Comparison of ENCODE assay signal across 24 cellular contexts in the genomic region with DNA sequence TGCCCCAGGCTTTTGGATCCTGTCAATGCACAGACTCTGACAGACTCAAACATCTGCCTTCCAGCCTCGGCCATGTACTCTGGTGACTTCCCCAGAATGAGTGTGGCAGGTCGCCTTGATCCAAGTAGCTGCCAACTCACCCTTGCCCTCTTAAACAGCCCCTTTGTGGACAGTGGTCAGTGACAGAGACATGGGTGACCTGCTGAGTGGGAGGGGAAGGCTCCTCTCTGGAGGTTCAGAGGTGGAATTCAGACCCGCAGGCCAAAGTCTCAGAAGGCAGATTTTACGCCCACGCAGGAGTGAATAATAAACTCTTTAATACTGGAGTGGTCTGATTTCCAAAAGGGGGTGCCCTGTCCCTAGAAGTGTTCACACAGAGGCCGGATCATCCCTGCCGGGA.
"Had no signal": no experiment of that assay in that cellular context is flagged by ENCODE, and none has a peak within 500 bp of the region (broad histone marks: within the 10 kb centered on the region; RNA-seq: fewer than 3 reads in every experiment).

No MANE protein-coding gene starts in this region.

- H3K4me3 Mint-ChIP-seq: activated CD4-positive, alpha-beta memory T cell treated with anti-CD3 and anti-CD28 coated beads for 36 hours; activated CD4-positive, alpha-beta T cell treated with anti-CD3 and anti-CD28 coated beads, Interleukin-2, amount 10 ng/mL, durations not matched to agents 24 days and 14 days; activated naive CD4-positive, alpha-beta T cell treated with anti-CD3 and anti-CD28 coated beads for 36 hours; activated naive CD8-positive, alpha-beta T cell; activated T-cell treated with anti-CD3 and anti-CD28 coated beads, Interleukin-2, amount 50 U/mL, for 4 hours; T-helper 17 cell; WTC11 had no signal

- H3K36me3 Mint-ChIP-seq: activated CD4-positive, alpha-beta memory T cell treated with anti-CD3 and anti-CD28 coated beads for 36 hours; activated naive CD8-positive, alpha-beta T cell; WTC11 had no signal

- H3K9me3 Mint-ChIP-seq: activated CD4-positive, alpha-beta memory T cell treated with anti-CD3 and anti-CD28 coated beads for 36 hours; activated CD4-positive, alpha-beta T cell treated with anti-CD3 and anti-CD28 coated beads, Interleukin-2, amount 10 ng/mL, durations not matched to agents 24 days and 14 days; activated naive CD4-positive, alpha-beta T cell treated with anti-CD3 and anti-CD28 coated beads for 36 hours; activated T-cell treated with anti-CD3 and anti-CD28 coated beads, Interleukin-2, amount 50 U/mL, for 4 hours; WTC11 had no signal

- DNase-seq: activated CD4-positive, alpha-beta memory T cell treated with anti-CD3 and anti-CD28 coated beads for 36 hours; activated CD4-positive, alpha-beta T cell treated with anti-CD3 and anti-CD28 coated beads, Interleukin-2, amount 10 ng/mL, durations not matched to agents 24 days and 14 days; activated CD4-positive, CD25-positive, alpha-beta regulatory T cell treated with anti-CD3 and anti-CD28 coated beads, Interleukin-2, amount 50 U/mL, for 72 hours; activated CD8-positive, alpha-beta memory T cell treated with anti-CD3 and anti-CD28 coated beads for 24 hours; activated gamma-delta T cell; activated naive CD4-positive, alpha-beta T cell treated with anti-CD3 and anti-CD28 coated beads for 36 hours; activated T-cell treated with anti-CD3 and anti-CD28 coated beads, Interleukin-2, amount 50 U/mL, for 4 hours; amygdala; Karpas-422; MM.1S; NCI-H1105; NCI-H1436; NCI-H1694 treated with DMSO at 0.1 percent for 48 hours; NCI-H2029 treated with DMSO at 0.1 percent for 48 hours; NCI-H345; NCI-H510A; NCI-H526 treated with DMSO at 0.1 percent for 48 hours; PC-3; SHP77 treated with DMSO at 0.1 percent for 48 hours; T-helper 17 cell; T-helper 9 cell had no signal

- H3K27ac Mint-ChIP-seq: activated CD4-positive, alpha-beta memory T cell treated with anti-CD3 and anti-CD28 coated beads for 36 hours; activated CD4-positive, alpha-beta T cell treated with anti-CD3 and anti-CD28 coated beads, Interleukin-2, amount 10 ng/mL, durations not matched to agents 24 days and 14 days; activated naive CD4-positive, alpha-beta T cell treated with anti-CD3 and anti-CD28 coated beads for 36 hours; activated naive CD8-positive, alpha-beta T cell; T-helper 17 cell; WTC11 had no signal

- ATAC-seq: activated T-cell treated with anti-CD3 and anti-CD28 coated beads, Interleukin-2, amount 50 U/mL, for 4 hours; PC-3; T-helper 17 cell; WTC11 had no signal

- FAIRE-seq: RCC 7860 had no signal

- H3K4me1 Mint-ChIP-seq: activated CD4-positive, alpha-beta T cell treated with anti-CD3 and anti-CD28 coated beads, Interleukin-2, amount 10 ng/mL, durations not matched to agents 24 days and 14 days had no signal

- H3K27me3 Mint-ChIP-seq: activated CD4-positive, alpha-beta T cell treated with anti-CD3 and anti-CD28 coated beads, Interleukin-2, amount 10 ng/mL, durations not matched to agents 24 days and 14 days had no signal
